10 cellular contexts compared by ENCODE assay signal in genomic region chr17:3962217-3963069, GRCh38. TPM values are rescaled to one million over a fixed set of nuclear protein-coding genes. Genes with fewer than 3 reads are reported as not detected.
DNase-seq lines count a peak whose midpoint lies in the region; ATAC-seq and TF ChIP-seq lines count a peak whose summit lies in the region.
"Had no signal": no experiment of that assay in that cellular context is flagged by ENCODE, and none has a peak within 500 bp of the region (broad histone marks: within the 10 kb centered on the region; RNA-seq: fewer than 3 reads in every experiment).

No MANE protein-coding gene starts in this region.

- no peak for ATAC-seq in stimulated activated memory B cell treated with anti-CD40 and anti-IgM and Interleukin-4, amounts not matched to agents 10 μg/mL and 1 μg/mL and 100 μg/mL, for 72 hours
- no peak for ATAC-seq in GM21367 (IDR thresholded peaks at IDR 0.05; ENCODE audit: unreplicated experiment)
- ATAC-seq in GM18907 (IDR thresholded peaks at IDR 0.05; ENCODE audit: unreplicated experiment): no peak
- ATAC-seq: A549 had no signal

- H3K9me3 ChIP-seq in OCI-LY1 (ENCODE audit: low read length) (no peaks in the 10 kb centered on the region), endocrine pancreas (ENCODE audit: control insufficient read depth, low read length) (no peaks in the 10 kb centered on the region)
- H3K9me3 ChIP-seq: A549 had no signal

- 0 out of 2 replicates have a peak, but pooled peaks cover 3% of the 10 kb centered on the region for H3F3A ChIP-seq in OCI-LY1 (ENCODE audit: insufficient read depth, low read length)

- H3K4me1 ChIP-seq in OCI-LY1 (ENCODE audit: insufficient read depth, low read length, severe bottlenecking) (peaks cover 73% of the 10 kb centered on the region), endocrine pancreas (ENCODE audit: control insufficient read depth, insufficient read depth, low read length) (no peaks in the 10 kb centered on the region)

- H3K9ac ChIP-seq in OCI-LY1 (ENCODE audit: low read length) (peak overlapping the region; percentile 76), endocrine pancreas (ENCODE audit: control insufficient read depth, insufficient read depth, low read length) (peak overlapping the region; percentile 60)

- no peak for TF ChIP-seq CTCF in OCI-LY1 (IDR thresholded peaks at IDR 0.05; ENCODE audit: low read length)
- TF ChIP-seq CTCF in dorsolateral prefrontal cortex (IDR thresholded peaks at IDR 0.05 in 54 of 56, conservative IDR thresholded peaks at IDR 0.05 in 2 of 56; ENCODE audit: low read depth in 1 of 56, partially characterized antibody in 56 of 56): no peak

- H3K27ac ChIP-seq in OCI-LY1 (ENCODE audit: low read depth, low read length, poor library complexity, severe bottlenecking) (peak overlapping the region; percentile 98), dorsolateral prefrontal cortex (no peak overlapping the region)

- no peaks in the 10 kb centered on the region for H3K9me2 ChIP-seq in OCI-LY1 (ENCODE audit: low read depth, low read length)

- H2AFZ ChIP-seq in OCI-LY1 (ENCODE audit: low read length): no peak overlapping the region

- H3K4me2 ChIP-seq in OCI-LY1 (ENCODE audit: low read length): peak overlapping the region; percentile 95
- H3K4me2 ChIP-seq: A549 had no signal

- no peaks in the 10 kb centered on the region for H3K9me3 Mint-ChIP-seq in activated CD4-positive, alpha-beta T cell treated with anti-CD3 and anti-CD28 coated beads, Interleukin-2, amount 10 ng/mL, durations not matched to agents 24 days and 14 days
- H3K9me3 Mint-ChIP-seq in stimulated activated memory B cell treated with anti-CD40 and anti-IgM and Interleukin-4, amounts not matched to agents 10 μg/mL and 1 μg/mL and 100 μg/mL, for 72 hours: no peaks in the 10 kb centered on the region

- peaks cover 8% of the 10 kb centered on the region for H3K36me3 Mint-ChIP-seq in activated CD4-positive, alpha-beta T cell treated with anti-CD3 and anti-CD28 coated beads, Interleukin-2, amount 10 ng/mL, durations not matched to agents 24 days and 14 days (ENCODE audit: low read depth)
- peaks cover 3% of the 10 kb centered on the region for H3K36me3 Mint-ChIP-seq in stimulated activated memory B cell treated with anti-CD40 and anti-IgM and Interleukin-4, amounts not matched to agents 10 μg/mL and 1 μg/mL and 100 μg/mL, for 72 hours

- H4K20me1 ChIP-seq in OCI-LY1 (ENCODE audit: insufficient read depth, low read length): no peaks in the 10 kb centered on the region

- H3K27me3 ChIP-seq in OCI-LY1 (ENCODE audit: insufficient read depth, low read length): no peaks in the 10 kb centered on the region
- H3K27me3 ChIP-seq in endocrine pancreas (ENCODE audit: control insufficient read depth, insufficient read depth, low read length): no peaks in the 10 kb centered on the region
- peaks cover 0 to 63% (median 39%) of the 10 kb centered on the region in 45 donors for H3K27me3 ChIP-seq in dorsolateral prefrontal cortex

- no peaks in the 10 kb centered on the region for H3K27me3 Mint-ChIP-seq in activated CD4-positive, alpha-beta T cell treated with anti-CD3 and anti-CD28 coated beads, Interleukin-2, amount 10 ng/mL, durations not matched to agents 24 days and 14 days
- no peaks in the 10 kb centered on the region for H3K27me3 Mint-ChIP-seq in stimulated activated memory B cell treated with anti-CD40 and anti-IgM and Interleukin-4, amounts not matched to agents 10 μg/mL and 1 μg/mL and 100 μg/mL, for 72 hours

- H3K4me3 ChIP-seq in OCI-LY1 (ENCODE audit: low read depth, low read length, poor library complexity, severe bottlenecking) (peak overlapping the region; percentile 78), endocrine pancreas (ENCODE audit: control insufficient read depth, insufficient read depth, low read length) (peak overlapping the region; percentile 52), dorsolateral prefrontal cortex (peak overlapping the region in 1 of 59 donors; percentile 56)
- H3K4me3 ChIP-seq: A549 had no signal

- H3K4me1 Mint-ChIP-seq in activated CD4-positive, alpha-beta T cell treated with anti-CD3 and anti-CD28 coated beads, Interleukin-2, amount 10 ng/mL, durations not matched to agents 24 days and 14 days: peaks cover 48% of the 10 kb centered on the region
- peaks cover 82% of the 10 kb centered on the region for H3K4me1 Mint-ChIP-seq in stimulated activated memory B cell treated with anti-CD40 and anti-IgM and Interleukin-4, amounts not matched to agents 10 μg/mL and 1 μg/mL and 100 μg/mL, for 72 hours

- H3K36me3 ChIP-seq in OCI-LY1 (ENCODE audit: insufficient read depth, low read length) (peaks cover 24% of the 10 kb centered on the region; the same call in 1 of the 2 replicates), endocrine pancreas (ENCODE audit: control insufficient read depth, insufficient read depth, low read length) (no peaks in the 10 kb centered on the region)

- H3K27ac Mint-ChIP-seq in activated CD4-positive, alpha-beta T cell treated with anti-CD3 and anti-CD28 coated beads, Interleukin-2, amount 10 ng/mL, durations not matched to agents 24 days and 14 days: peak overlapping the region; percentile 34
- H3K27ac Mint-ChIP-seq in stimulated activated memory B cell treated with anti-CD40 and anti-IgM and Interleukin-4, amounts not matched to agents 10 μg/mL and 1 μg/mL and 100 μg/mL, for 72 hours: peak overlapping the region; percentile 31

- H3K79me2 ChIP-seq in OCI-LY1 (ENCODE audit: insufficient read depth, low read length): peaks cover 46% of the 10 kb centered on the region

- intact Hi-C loops in activated CD4-positive, alpha-beta T cell treated with anti-CD3 and anti-CD28 coated beads, Interleukin-2, amount 10 ng/mL, durations not matched to agents 24 days and 14 days (cut with micrococcal nuclease): loop anchor here (2.0 to 5.0 kb wide), 3 partner anchors 42 to 240 kb away; partner anchors contain the start of genes HASPIN and NCBP3
- intact Hi-C loops in dorsolateral prefrontal cortex (cut with DNase I): no loop called here

- DNase-seq in activated CD4-positive, alpha-beta T cell treated with anti-CD3 and anti-CD28 coated beads, Interleukin-2, amount 10 ng/mL, durations not matched to agents 24 days and 14 days: no peak
- no peak for DNase-seq in activated CD4-positive, alpha-beta T cell treated with anti-CD3 and anti-CD28 coated beads, Interleukin-2, amount 50 U/mL, for 4 hours
- DNase-seq in dorsolateral prefrontal cortex: no peak
- DNase-seq: hippocampal formation had no signal

- peak overlapping the region; percentile 81 for H3K4me3 Mint-ChIP-seq in activated CD4-positive, alpha-beta T cell treated with anti-CD3 and anti-CD28 coated beads, Interleukin-2, amount 10 ng/mL, durations not matched to agents 24 days and 14 days
- peak overlapping the region; percentile 82 for H3K4me3 Mint-ChIP-seq in stimulated activated memory B cell treated with anti-CD40 and anti-IgM and Interleukin-4, amounts not matched to agents 10 μg/mL and 1 μg/mL and 100 μg/mL, for 72 hours

RNA-seq across cellular contexts. Expression of gene ATP2A3, which starts 1.8 kb away (rescaled TPM):
- 107 and 110 TPM in 2 replicates for total RNA-seq in activated CD4-positive, alpha-beta T cell treated with anti-CD3 and anti-CD28 coated beads, Interleukin-2, amount 10 ng/mL, durations not matched to agents 24 days and 14 days
- 10 to 100 TPM in 2 of 120 experiments, 1 to 10 TPM in 117, under 1 TPM in 1; 0.79 to 11.5 (median 2.9) TPM for total RNA-seq in dorsolateral prefrontal cortex

RNA-seq across cellular contexts. Expression of gene P2RX1, which starts 46.2 kb away (rescaled TPM):
- total RNA-seq in activated CD4-positive, alpha-beta T cell treated with anti-CD3 and anti-CD28 coated beads, Interleukin-2, amount 10 ng/mL, durations not matched to agents 24 days and 14 days: 0.47 and 0.78 TPM in 2 replicates
- total RNA-seq in dorsolateral prefrontal cortex: 1 to 10 TPM in 30 of 120 experiments, under 1 TPM in 86, not detected in 4; 0.15 to 2.8 (median 0.69) TPM
